In the genomic region with DNA sequence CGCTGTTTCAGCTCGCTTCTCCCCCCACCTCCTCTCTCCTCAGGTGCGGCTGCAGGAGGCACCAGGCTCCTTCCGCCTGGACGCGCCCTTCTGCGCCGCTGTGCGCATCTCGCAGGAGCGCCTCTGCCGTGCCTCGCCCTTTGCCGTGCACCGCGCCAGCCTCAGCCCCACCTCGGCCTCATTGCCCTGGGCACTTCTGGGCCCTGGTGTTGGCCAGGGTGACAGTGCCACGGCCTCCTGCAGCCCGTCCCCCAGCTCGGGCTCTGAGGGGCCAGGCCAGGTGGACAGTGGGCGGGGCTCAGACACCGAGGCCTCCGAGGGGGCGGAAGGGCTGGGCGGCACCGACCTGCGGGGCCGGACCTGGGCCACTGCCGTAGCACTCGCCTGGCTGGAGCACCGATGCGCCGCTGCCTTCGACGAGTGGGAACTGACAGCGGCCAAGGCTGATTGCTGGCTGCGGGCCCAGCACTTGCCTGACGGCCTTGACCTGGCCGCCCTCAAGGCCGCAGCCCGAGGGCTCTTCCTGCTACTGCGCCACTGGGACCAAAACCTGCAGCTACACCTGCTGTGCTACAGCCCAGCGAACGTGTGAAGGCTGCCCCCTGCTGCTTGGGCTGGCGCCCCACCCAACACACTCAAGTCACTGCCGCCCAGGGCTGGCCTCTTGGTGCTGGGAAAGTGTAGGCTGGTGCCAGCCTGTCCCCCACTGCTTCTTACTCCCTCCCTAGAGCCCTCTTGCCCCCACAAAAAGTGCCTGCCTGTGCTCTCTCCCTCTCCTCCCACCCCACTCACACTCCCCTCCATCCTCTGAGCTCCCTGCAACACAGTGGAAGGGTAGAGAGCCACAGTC, we compare ENCODE assay signal across 10 cellular contexts. TPM values are rescaled to one million over a fixed set of nuclear protein-coding genes. Genes with fewer than 3 reads are reported as not detected.
A peak's percentile ranks its signal among the peaks of the same experiment; 100 is the strongest.
DNase-seq lines count a peak whose midpoint lies in the region; ATAC-seq, FAIRE-seq and TF ChIP-seq lines count a peak whose summit lies in the region.
"Had no signal": no experiment of that assay in that cellular context is flagged by ENCODE, and none has a peak within 500 bp of the region (broad histone marks: within the 10 kb centered on the region; RNA-seq: fewer than 3 reads in every experiment).

No MANE protein-coding gene starts in this region.

- peaks cover 8 to 15% (median 9%) of the 10 kb centered on the region in 3 donors for H3K4me1 Mint-ChIP-seq in naive B cell

- no peak for FAIRE-seq in GM19239 (lab: Jason Lieb, UNC)

- no peaks in the 10 kb centered on the region for H3K9me3 ChIP-seq in Karpas-422 (ENCODE audit: low read length)
- no peaks in the 10 kb centered on the region for H3K9me3 ChIP-seq in breast epithelium
- H3K9me3 ChIP-seq: thoracic aorta had no signal

- H3K27me3 ChIP-seq in Karpas-422 (ENCODE audit: low read length) (no peaks in the 10 kb centered on the region), breast epithelium (no peaks in the 10 kb centered on the region)

- no peak overlapping the region for H2AFZ ChIP-seq in Karpas-422 (ENCODE audit: low read length)

- peaks cover 19% of the 10 kb centered on the region; the same call in 1 of the 2 replicates for H3K36me3 ChIP-seq in Karpas-422 (ENCODE audit: insufficient read depth, low read length)
- H3K36me3 ChIP-seq in breast epithelium = peaks cover 3% of the 10 kb centered on the region

- no peaks in the 10 kb centered on the region; the same call in 1 of the 2 replicates for H3K79me2 ChIP-seq in Karpas-422 (ENCODE audit: low read length)

- H3K27ac Mint-ChIP-seq in naive B cell = no peak overlapping the region

- peaks cover 0 to 8% (median 0%) of the 10 kb centered on the region in 3 donors for H3K27me3 Mint-ChIP-seq in naive B cell

- no peak overlapping the region for H3K4me2 ChIP-seq in Karpas-422 (ENCODE audit: low read depth, low read length, poor library complexity, severe bottlenecking)

- TF ChIP-seq CTCF in breast epithelium (IDR thresholded peaks at IDR 0.05) = peak in 2 of 3 donors; percentile 30 to 39

- H3K4me3 ChIP-seq in Karpas-422 (ENCODE audit: low read length) (no peak overlapping the region), breast epithelium (peak overlapping the region in 1 of 3 donors; percentile 49)
- H3K4me3 ChIP-seq: thoracic aorta had no signal

- H4K20me1 ChIP-seq in Karpas-422 (ENCODE audit: insufficient read depth, low read depth, low read length) = 0 out of 2 replicates have a peak, but pooled peaks cover 5% of the 10 kb centered on the region

- H3K4me3 Mint-ChIP-seq in naive B cell = no peak overlapping the region

- no peak for TF ChIP-seq POLR2A in breast epithelium (IDR thresholded peaks at IDR 0.05)

- H3K27ac ChIP-seq in Karpas-422 (ENCODE audit: low read length) (no peak overlapping the region), breast epithelium (no peak overlapping the region)
- H3K27ac ChIP-seq: thoracic aorta had no signal

- H3K9me2 ChIP-seq in Karpas-422 (replicated peaks; ENCODE audit: insufficient read depth, low read length) = no peaks in the 10 kb centered on the region

- peak; percentile 32 to 33 for ATAC-seq in naive B cell (ENCODE audit: low read depth in 2 of 2)
- ATAC-seq in HG03039 (IDR thresholded peaks at IDR 0.05; ENCODE audit: unreplicated experiment) = no peak

- peak; percentile 76 for DNase-seq in DMS153 treated with DMSO at 0.1 percent for 48 hours (lab: John Stamatoyannopoulos, UW; ENCODE audit: unreplicated experiment)
- DNase-seq in Karpas-422 = peak; percentile 86
- no peak for DNase-seq in breast epithelium (ENCODE audit: low spot score in 2 of 2)
- DNase-seq in naive B cell = no peak
- no peak for DNase-seq in NK-92 treated with Interleukin-12 subunit alpha and Interleukin-12 subunit beta, amount 100 ng/mL, for 24 hours (lab: John Stamatoyannopoulos, UW)
- no peak for DNase-seq in GM19239 (ENCODE audit: insufficient read length, low spot score)
- no peak for DNase-seq in RPMI8226

- H3K4me1 ChIP-seq in Karpas-422 (ENCODE audit: low read length) (peaks cover 3% of the 10 kb centered on the region), breast epithelium (no peaks in the 10 kb centered on the region)

- H3K9ac ChIP-seq in Karpas-422 (ENCODE audit: low read length) = no peak overlapping the region

- intact Hi-C loops in breast epithelium (cut with DNase I; ENCODE audit: low total_unique reads) = loop anchor here (10.0 kb wide), 1 partner anchor 57 kb away; a partner anchor contains a TSS

- peaks cover 15 to 32% of the 10 kb centered on the region in 2 donors for H3K36me3 Mint-ChIP-seq in naive B cell

- H3K9me3 Mint-ChIP-seq in naive B cell = no peaks in the 10 kb centered on the region

RNA-seq across cellular contexts. Expression of a gene that starts 7.1 kb away (rescaled TPM):
- 80.1 and 108 TPM in 2 replicates for total RNA-seq in Karpas-422 (2014; rRNA removed; shearing (Covaris generic); ENCODE audit: low replicate concordance)
- 10 to 100 TPM; 36.4 to 46.5 (median 42.6) TPM for total RNA-seq in breast epithelium
- 10 to 100 TPM; 33.9 to 57.3 (median 39.1) TPM for polyA plus RNA-seq in naive B cell (ENCODE audit: low read depth in 6 of 6)

RNA-seq across cellular contexts. Expression of a gene that starts 7.8 kb away (rescaled TPM):
- total RNA-seq in Karpas-422 (2014; rRNA removed; shearing (Covaris generic); ENCODE audit: low replicate concordance) = 30.3 and 49.6 TPM in 2 replicates
- total RNA-seq in breast epithelium = 1 to 10 TPM; 3.4 to 9.7 (median 6.2) TPM
- 1 to 10 TPM; 2.1 to 4.3 (median 2.4) TPM for polyA plus RNA-seq in naive B cell (ENCODE audit: low read depth in 6 of 6)

RNA-seq across cellular contexts. Expression of a gene that starts 12.3 kb away (rescaled TPM):
- total RNA-seq in Karpas-422 (2014; rRNA removed; shearing (Covaris generic); ENCODE audit: low replicate concordance) = not detected in 2 replicates
- total RNA-seq in breast epithelium = under 1 TPM; 0.16 to 0.88 (median 0.33) TPM
- polyA plus RNA-seq in naive B cell (ENCODE audit: low read depth in 6 of 6) = not detected
- total RNA-seq: LHCN-M2, thoracic aorta had no signal

RNA-seq across cellular contexts. Expression of a gene that starts 19.7 kb away (rescaled TPM):
- 5.0 and 9.5 TPM in 2 replicates for total RNA-seq in Karpas-422 (2014; rRNA removed; shearing (Covaris generic); ENCODE audit: low replicate concordance)
- not detected for total RNA-seq in breast epithelium
- not detected for polyA plus RNA-seq in naive B cell (ENCODE audit: low read depth in 6 of 6)
- total RNA-seq: thoracic aorta had no signal

RNA-seq across cellular contexts. Expression of a gene that starts 34.1 kb away (rescaled TPM):
- 0.15 TPM in 1 of 2 replicates, not detected in the other for total RNA-seq in Karpas-422 (2014; rRNA removed; shearing (Covaris generic); ENCODE audit: low replicate concordance)
- total RNA-seq in breast epithelium = not detected
- not detected for polyA plus RNA-seq in naive B cell (ENCODE audit: low read depth in 6 of 6)
- total RNA-seq: LHCN-M2, thoracic aorta had no signal

Comparison
In these comparisons a context has a peak if more than half of its experiments do, and no peak if none do; other contexts are left out.
1. DNase-seq: peak in DMS153 treated with DMSO at 0.1 percent for 48 hours (single experiment) and Karpas-422 (single experiment); none in breast epithelium (0 of 2), naive B cell (single experiment), NK-92 treated with Interleukin-12 subunit alpha and Interleukin-12 subunit beta, amount 100 ng/mL, for 24 hours (single experiment), GM19239 (single experiment) and RPMI8226 (single experiment).